1 cellular context compared by ENCODE assay signal in genomic region chr1:8441466-8441865, GRCh38.
TF ChIP-seq lines count a peak whose summit lies in the region.

No MANE protein-coding gene starts in this region.

TF ChIP-seq in GM23338, 12 proteins besides CTCF, POLR2A, EP300 and RAD21 (continued from another document):
- TF ChIP-seq REST (IDR thresholded peaks at IDR 0.05; ENCODE audit: unreplicated experiment), result no peak
- no peak for TF ChIP-seq JUNB (IDR thresholded peaks at IDR 0.05; ENCODE audit: unreplicated experiment)
- TF ChIP-seq ZNF462 (CRISPR knock-in tag; IDR thresholded peaks at IDR 0.05), result no peak
- no peak for TF ChIP-seq EZH2phosphoT487 (IDR thresholded peaks at IDR 0.05; ENCODE audit: unreplicated experiment)
- TF ChIP-seq ZNF114 (CRISPR knock-in tag; IDR thresholded peaks at IDR 0.05), result no peak
- no peak for TF ChIP-seq EZH2 (IDR thresholded peaks at IDR 0.05; ENCODE audit: low read depth, unreplicated experiment)
TF ChIP-seq in GM23338: peak in this region for 0.
